ENCODE assay signal across 9 cellular contexts in genomic region chr14:24695265-24696241, GRCh38.
DNase-seq lines count a peak whose midpoint lies in the region; ATAC-seq and TF ChIP-seq lines count a peak whose summit lies in the region.
"Had no signal": no experiment of that assay in that cellular context is flagged by ENCODE, and none has a peak within 500 bp of the region (broad histone marks: within the 10 kb centered on the region; RNA-seq: fewer than 3 reads in every experiment).

No MANE protein-coding gene starts in this region.

- no peaks in the 10 kb centered on the region for H3K36me3 Mint-ChIP-seq in activated naive CD8-positive, alpha-beta T cell treated with anti-CD3 and anti-CD28 coated beads, Interleukin-2, amount 10 ng/mL, durations not matched to agents 7 days and 5 days
- no peaks in the 10 kb centered on the region for H3K36me3 Mint-ChIP-seq in activated naive CD8-positive, alpha-beta T cell treated with anti-CD3 and anti-CD28 coated beads for 36 hours
- no peaks in the 10 kb centered on the region for H3K36me3 Mint-ChIP-seq in activated CD8-positive, alpha-beta T cell treated with anti-CD3 and anti-CD28 coated beads for 36 hours (ENCODE audit: low read depth)

- no peak overlapping the region for H3K27ac Mint-ChIP-seq in activated naive CD8-positive, alpha-beta T cell treated with anti-CD3 and anti-CD28 coated beads, Interleukin-2, amount 10 ng/mL, durations not matched to agents 7 days and 5 days
- no peak overlapping the region for H3K27ac Mint-ChIP-seq in activated naive CD8-positive, alpha-beta T cell treated with anti-CD3 and anti-CD28 coated beads for 36 hours
- H3K27ac Mint-ChIP-seq in activated CD8-positive, alpha-beta T cell treated with anti-CD3 and anti-CD28 coated beads for 36 hours: no peak overlapping the region

- no peaks in the 10 kb centered on the region for H3K9me3 ChIP-seq in SJCRH30 (replicated peaks)
- H3K9me3 ChIP-seq: A549 had no signal

- no peak overlapping the region for H3K4me3 Mint-ChIP-seq in activated naive CD8-positive, alpha-beta T cell treated with anti-CD3 and anti-CD28 coated beads, Interleukin-2, amount 10 ng/mL, durations not matched to agents 7 days and 5 days
- H3K4me3 Mint-ChIP-seq in activated naive CD8-positive, alpha-beta T cell treated with anti-CD3 and anti-CD28 coated beads for 36 hours: no peak overlapping the region
- H3K4me3 Mint-ChIP-seq in activated CD8-positive, alpha-beta T cell treated with anti-CD3 and anti-CD28 coated beads for 36 hours: no peak overlapping the region

- no peaks in the 10 kb centered on the region for H3K4me1 ChIP-seq in SJCRH30
- H3K4me1 ChIP-seq: A549 had no signal

- intact Hi-C loops in activated CD8-positive, alpha-beta T cell treated with anti-CD3 and anti-CD28 coated beads for 36 hours (cut with micrococcal nuclease): no loop called here

- H3K27me3 Mint-ChIP-seq in activated naive CD8-positive, alpha-beta T cell treated with anti-CD3 and anti-CD28 coated beads, Interleukin-2, amount 10 ng/mL, durations not matched to agents 7 days and 5 days: no peaks in the 10 kb centered on the region
- H3K27me3 Mint-ChIP-seq in activated naive CD8-positive, alpha-beta T cell treated with anti-CD3 and anti-CD28 coated beads for 36 hours: no peaks in the 10 kb centered on the region
- no peaks in the 10 kb centered on the region for H3K27me3 Mint-ChIP-seq in activated CD8-positive, alpha-beta T cell treated with anti-CD3 and anti-CD28 coated beads for 36 hours

- no peak for DNase-seq in activated naive CD8-positive, alpha-beta T cell treated with anti-CD3 and anti-CD28 coated beads, Interleukin-2, amount 10 ng/mL, durations not matched to agents 7 days and 5 days
- no peak for DNase-seq in activated naive CD8-positive, alpha-beta T cell treated with anti-CD3 and anti-CD28 coated beads for 36 hours
- peak; percentile 33 for DNase-seq in activated CD8-positive, alpha-beta T cell treated with anti-CD3 and anti-CD28 coated beads for 36 hours
- peak; percentile 40 for DNase-seq in superior temporal gyrus (ENCODE audit: extremely low spot score)
- no peak for DNase-seq in COLO829 (ENCODE audit: low spot score)
- no peak for DNase-seq in SJCRH30
- no peak for DNase-seq in RWPE1 (ENCODE audit: low spot score)

- ATAC-seq in activated naive CD8-positive, alpha-beta T cell treated with anti-CD3 and anti-CD28 coated beads, Interleukin-2, amount 10 ng/mL, durations not matched to agents 7 days and 5 days (ENCODE audit: low read depth): peak; percentile 35
- peak; percentile 50 for ATAC-seq in HG03196 (IDR thresholded peaks at IDR 0.05; ENCODE audit: unreplicated experiment)
- peak; percentile 14 for ATAC-seq in activated CD8-positive, alpha-beta T cell treated with anti-CD3 and anti-CD28 coated beads for 36 hours
- ATAC-seq: A549 had no signal

- peaks cover 41% of the 10 kb centered on the region for H3K4me1 Mint-ChIP-seq in activated naive CD8-positive, alpha-beta T cell treated with anti-CD3 and anti-CD28 coated beads, Interleukin-2, amount 10 ng/mL, durations not matched to agents 7 days and 5 days
- H3K4me1 Mint-ChIP-seq in activated naive CD8-positive, alpha-beta T cell treated with anti-CD3 and anti-CD28 coated beads for 36 hours: peaks cover 30% of the 10 kb centered on the region
- H3K4me1 Mint-ChIP-seq in activated CD8-positive, alpha-beta T cell treated with anti-CD3 and anti-CD28 coated beads for 36 hours (ENCODE audit: low read depth): peaks cover 23% of the 10 kb centered on the region

- H3K27ac ChIP-seq in SJCRH30 (no peak overlapping the region), RWPE1 (no peak overlapping the region)
- H3K27ac ChIP-seq: A549 had no signal

- H3K36me3 ChIP-seq in SJCRH30: no peaks in the 10 kb centered on the region

- no peak for TF ChIP-seq CTCF in activated CD8-positive, alpha-beta T cell treated with anti-CD3 and anti-CD28 coated beads for 36 hours (IDR thresholded peaks at IDR 0.05)
- no peak for TF ChIP-seq CTCF in RWPE1 (conservative IDR thresholded peaks at IDR 0.05; ENCODE audit: low read depth)

- H3K4me3 ChIP-seq in SJCRH30: no peak overlapping the region
- H3K4me3 ChIP-seq: A549 had no signal

- no peaks in the 10 kb centered on the region; the same call in 1 of the 2 replicates for H3K27me3 ChIP-seq in SJCRH30

- H3K9me3 Mint-ChIP-seq in activated naive CD8-positive, alpha-beta T cell treated with anti-CD3 and anti-CD28 coated beads, Interleukin-2, amount 10 ng/mL, durations not matched to agents 7 days and 5 days: no peaks in the 10 kb centered on the region
- no peaks in the 10 kb centered on the region for H3K9me3 Mint-ChIP-seq in activated naive CD8-positive, alpha-beta T cell treated with anti-CD3 and anti-CD28 coated beads for 36 hours
- H3K9me3 Mint-ChIP-seq in activated CD8-positive, alpha-beta T cell treated with anti-CD3 and anti-CD28 coated beads for 36 hours: no peaks in the 10 kb centered on the region

- POLR2A ChIA-PET in activated naive CD8-positive, alpha-beta T cell treated with anti-CD3 and anti-CD28 coated beads, Interleukin-2, amount 10 ng/mL, durations not matched to agents 7 days and 5 days (lab: Charles Lee): interaction anchor here (0.8 to 1.2 kb wide), 2 partner anchors 15 to 266 kb away, joined by 3 read pairs; partner anchors contain the start of genes CBLN3 and KHNYN
- POLR2A ChIA-PET in activated CD8-positive, alpha-beta T cell treated with anti-CD3 and anti-CD28 coated beads for 36 hours (lab: Charles Lee): interaction anchor here (0.6 to 1.6 kb wide), 5 partner anchors 10 to 252 kb away, joined by 3 to 5 read pairs (median 4); no protein-coding TSS in a partner anchor
- POLR2A ChIA-PET in RWPE1 (lab: Yijun Ruan, JAX; ENCODE audit: low non-redundant PET): no interaction called here

- CTCF ChIA-PET in activated CD8-positive, alpha-beta T cell treated with anti-CD3 and anti-CD28 coated beads for 36 hours (lab: Charles Lee): interaction anchor here (1.0 to 1.1 kb wide), 2 partner anchors 14 to 87 kb away, joined by 3 to 5 read pairs; no protein-coding TSS in a partner anchor
- CTCF ChIA-PET in RWPE1 (lab: Yijun Ruan, JAX): no interaction called here

Comparison
In these comparisons a context has a peak if more than half of its experiments do, and no peak if none do; other contexts are left out.
1. DNase-seq: peak in activated CD8-positive, alpha-beta T cell treated with anti-CD3 and anti-CD28 coated beads for 36 hours (single experiment) and superior temporal gyrus (single experiment); none in activated naive CD8-positive, alpha-beta T cell treated with anti-CD3 and anti-CD28 coated beads, Interleukin-2, amount 10 ng/mL, durations not matched to agents 7 days and 5 days (single experiment), activated naive CD8-positive, alpha-beta T cell treated with anti-CD3 and anti-CD28 coated beads for 36 hours (single experiment), COLO829 (single experiment), SJCRH30 (0 of 2) and RWPE1 (single experiment).
2. Peak in every context shown above with its lines, with median percentiles within 50 percentile points of each other: ATAC-seq.